1 cellular context compared by ENCODE assay signal in the genomic region with DNA sequence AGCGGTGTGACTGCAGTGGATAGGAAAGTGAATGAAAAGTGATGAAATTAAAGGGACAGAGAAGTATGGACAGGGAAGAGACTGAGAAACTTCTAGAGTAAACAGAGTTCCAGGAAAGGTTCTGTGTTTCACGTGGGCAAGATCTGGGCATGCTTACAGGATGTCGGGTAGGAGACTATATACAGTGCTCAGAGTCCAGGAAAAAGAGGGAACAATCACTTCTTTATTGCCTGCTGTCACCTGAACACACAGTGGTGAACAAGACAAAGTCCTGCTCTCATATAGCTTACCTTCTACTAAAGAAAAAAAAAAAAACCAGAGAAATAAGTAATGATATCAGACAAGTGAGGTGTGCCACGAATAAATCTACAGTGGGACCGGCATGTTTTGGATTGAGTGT.
TF ChIP-seq lines count a peak whose summit lies in the region.

No MANE protein-coding gene starts in this region.

TF ChIP-seq in HCT116, 20 proteins besides CTCF, POLR2A, EP300 and RAD21:
- TF ChIP-seq ZNF274 (IDR thresholded peaks at IDR 0.05; ENCODE audit: low read depth, low read length) (no peak), FOSL1 (IDR thresholded peaks at IDR 0.05; ENCODE audit: low read depth) (no peak), YY1 (IDR thresholded peaks at IDR 0.05; ENCODE audit: extremely low read depth, insufficient replicate concordance, low read depth, low read length) (no peak), POLR2AphosphoS5 (IDR thresholded peaks at IDR 0.05; ENCODE audit: low read depth, low read length) (no peak), EGR1 (IDR thresholded peaks at IDR 0.05; ENCODE audit: low read depth) (no peak), CEBPB (IDR thresholded peaks at IDR 0.05; ENCODE audit: low read depth) (no peak), EZH2 (IDR thresholded peaks at IDR 0.05) (no peak)
- TF ChIP-seq, protein P1, sequence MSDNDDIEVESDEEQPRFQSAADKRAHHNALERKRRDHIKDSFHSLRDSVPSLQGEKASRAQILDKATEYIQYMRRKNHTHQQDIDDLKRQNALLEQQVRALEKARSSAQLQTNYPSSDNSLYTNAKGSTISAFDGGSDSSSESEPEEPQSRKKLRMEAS (IDR thresholded peaks at IDR 0.05), result no peak
